Comparison of ENCODE assay signal across 1 cellular context in the genomic region with DNA sequence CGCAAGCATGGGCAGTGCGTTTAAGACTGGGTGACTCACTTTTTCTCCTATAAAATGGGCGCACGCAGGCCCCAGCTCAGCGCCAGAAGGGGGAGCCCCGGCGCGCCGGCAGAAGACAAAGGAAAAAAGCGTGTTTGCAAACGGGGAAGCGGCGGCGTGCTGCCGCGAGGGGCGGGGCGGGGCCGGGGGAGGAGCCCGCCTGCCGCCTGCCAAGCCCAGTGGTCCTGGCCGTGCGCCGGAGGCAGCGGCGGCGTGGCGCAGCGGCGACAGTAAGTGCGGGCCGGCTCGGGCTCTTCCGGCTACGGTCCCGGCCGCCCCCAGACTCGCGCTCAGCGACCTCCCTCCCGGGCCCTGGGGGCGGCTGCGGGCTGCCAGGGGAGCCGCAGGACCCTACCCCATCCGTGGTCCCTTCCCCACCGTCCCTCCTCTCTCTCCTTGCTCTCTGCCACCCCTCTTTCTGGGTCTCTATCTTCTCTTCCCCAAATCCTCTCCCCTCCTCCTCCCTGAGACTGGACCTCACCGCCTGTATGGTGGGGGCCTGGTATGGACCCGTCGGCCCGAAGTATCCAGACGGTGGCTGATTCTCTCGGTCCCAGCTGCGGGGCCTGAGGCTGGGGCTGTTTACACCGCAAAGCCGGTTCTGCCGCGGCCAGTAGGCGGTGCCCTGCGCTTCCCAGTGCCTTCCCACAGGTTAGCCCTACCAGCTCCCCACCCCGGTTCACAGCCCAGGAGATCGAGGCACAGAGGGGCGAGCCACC.
TF ChIP-seq lines count a peak whose summit lies in the region.

A gene (plus strand): TSS at position 218 of the 758 bp plus-strand sequence. CDS start 51 bp downstream, at position 269.

TF ChIP-seq in K562, 482 proteins besides CTCF, POLR2A, EP300 and RAD21 (continued from another document and continues in another):
- TF ChIP-seq, protein P1, sequence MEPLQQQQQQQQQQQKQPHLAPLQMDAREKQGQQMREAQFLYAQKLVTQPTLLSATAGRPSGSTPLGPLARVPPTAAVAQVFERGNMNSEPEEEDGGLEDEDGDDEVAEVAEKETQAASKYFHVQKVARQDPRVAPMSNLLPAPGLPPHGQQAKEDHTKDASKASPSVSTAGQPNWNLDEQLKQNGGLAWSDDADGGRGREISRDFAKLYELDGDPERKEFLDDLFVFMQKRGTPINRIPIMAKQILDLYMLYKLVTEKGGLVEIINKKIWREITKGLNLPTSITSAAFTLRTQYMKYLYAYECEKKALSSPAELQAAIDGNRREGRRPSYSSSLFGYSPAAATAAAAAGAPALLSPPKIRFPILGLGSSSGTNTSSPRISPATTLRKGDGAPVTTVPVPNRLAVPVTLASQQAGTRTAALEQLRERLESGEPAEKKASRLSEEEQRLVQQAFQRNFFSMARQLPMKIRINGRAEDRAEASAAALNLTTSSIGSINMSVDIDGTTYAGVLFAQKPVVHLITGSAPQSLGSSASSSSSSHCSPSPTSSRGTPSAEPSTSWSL (CRISPR knock-in tag; IDR thresholded peaks at IDR 0.05; ENCODE audit: borderline replicate concordance) = no peak
- TF ChIP-seq LEF1 (IDR thresholded peaks at IDR 0.05) (no peak), SRF (CRISPR knock-in tag; IDR thresholded peaks at IDR 0.05) (0 out of 4 replicates have a peak, but pooled peaks of 1 of the 2 experiments have one; percentile 19), ZNF586 (CRISPR knock-in tag; conservative IDR thresholded peaks at IDR 0.05) (no peak), KDM4B (IDR thresholded peaks at IDR 0.05; ENCODE audit: borderline replicate concordance in 2 of 2, low read depth in 1 of 2) (0 out of 4 replicates have a peak, but pooled peaks of 1 of the 2 experiments have one; percentile 14), ZNF780A (CRISPR knock-in tag; IDR thresholded peaks at IDR 0.05) (no peak), CHD4 (IDR thresholded peaks at IDR 0.05; ENCODE audit: insufficient read depth, insufficient replicate concordance, low read depth, low read length, poor library complexity, severe bottlenecking) (peak; percentile 11), PTTG1 (tag; IDR thresholded peaks at IDR 0.05; ENCODE audit: low read depth) (no peak), POLR2G (IDR thresholded peaks at IDR 0.05; ENCODE audit: low read depth, low read length) (peak; percentile 91), SIN3A (IDR thresholded peaks at IDR 0.05; ENCODE audit: borderline replicate concordance in 2 of 2, control insufficient read depth in 1 of 2, low read depth in 2 of 2, low read length in 2 of 2) (peak; percentile 55 to 88; a peak in 3 of 4 replicates), ZNF311 (CRISPR knock-in tag; IDR thresholded peaks at IDR 0.05) (no peak), MTA1 (IDR thresholded peaks at IDR 0.05; ENCODE audit: borderline replicate concordance) (0 out of 2 replicates have a peak, but pooled peaks have one; percentile 13), FOXP1 (CRISPR knock-in tag; IDR thresholded peaks at IDR 0.05) (0 out of 2 replicates have a peak, but pooled peaks have one; percentile 13), ELF1 (tag; IDR thresholded peaks at IDR 0.05) (peak; percentile 77), MYC (IDR thresholded peaks at IDR 0.05; ENCODE audit: low read depth, low read length) (peak; percentile 91), MYC (CRISPR knock-in tag; IDR thresholded peaks at IDR 0.05; ENCODE audit: borderline replicate concordance, low read depth) (peak; percentile 48; the same call in 1 of the 2 replicates), JUND (IDR thresholded peaks at IDR 0.05; ENCODE audit: borderline replicate concordance, low read depth, low read length) (peak; percentile 61), JUND (tag; IDR thresholded peaks at IDR 0.05; ENCODE audit: borderline replicate concordance, low read depth, low read length) (peak; percentile 21; the same call in 1 of the 3 replicates), FIP1L1 (IDR thresholded peaks at IDR 0.05; ENCODE audit: low read depth, low read length, poor library complexity, severe bottlenecking) (peak; percentile 20), HCFC1 (IDR thresholded peaks at IDR 0.05; ENCODE audit: low read depth, low read length) (peak; percentile 44; the same call in 1 of the 2 replicates), YY1 (IDR thresholded peaks at IDR 0.05; ENCODE audit: borderline replicate concordance in 1 of 3, control insufficient read depth in 1 of 3, extremely low read depth in 1 of 3, insufficient read depth in 3 of 3, insufficient read length in 1 of 3, insufficient replicate concordance in 2 of 3, low read depth in 1 of 3, low read length in 2 of 3) (peak in 2 of 3 experiments; percentile 58 to 68), LARP7 (IDR thresholded peaks at IDR 0.05) (peak; percentile 19; the same call in 1 of the 2 replicates), MED1 (CRISPR knock-in tag; IDR thresholded peaks at IDR 0.05; ENCODE audit: borderline replicate concordance) (no peak), RNF2 (IDR thresholded peaks at IDR 0.05) (no peak), CXXC5 (CRISPR knock-in tag; IDR thresholded peaks at IDR 0.05) (peak; percentile 81), FOXK1 (CRISPR knock-in tag; IDR thresholded peaks at IDR 0.05; ENCODE audit: borderline replicate concordance) (peak; percentile 98), ZSCAN32 (CRISPR knock-in tag; IDR thresholded peaks at IDR 0.05) (no peak), NR1H2 (CRISPR knock-in tag; IDR thresholded peaks at IDR 0.05) (no peak), ZNF507 (tag; conservative IDR thresholded peaks at IDR 0.05) (no peak), SMAD4 (CRISPR knock-in tag; conservative IDR thresholded peaks at IDR 0.05) (peak; percentile 75), MIER1 (IDR thresholded peaks at IDR 0.05; ENCODE audit: low read depth) (no peak; the same call in 1 of the 2 replicates), RUNX1 (IDR thresholded peaks at IDR 0.05; ENCODE audit: low read depth) (no peak)
- TF ChIP-seq, protein P2, sequence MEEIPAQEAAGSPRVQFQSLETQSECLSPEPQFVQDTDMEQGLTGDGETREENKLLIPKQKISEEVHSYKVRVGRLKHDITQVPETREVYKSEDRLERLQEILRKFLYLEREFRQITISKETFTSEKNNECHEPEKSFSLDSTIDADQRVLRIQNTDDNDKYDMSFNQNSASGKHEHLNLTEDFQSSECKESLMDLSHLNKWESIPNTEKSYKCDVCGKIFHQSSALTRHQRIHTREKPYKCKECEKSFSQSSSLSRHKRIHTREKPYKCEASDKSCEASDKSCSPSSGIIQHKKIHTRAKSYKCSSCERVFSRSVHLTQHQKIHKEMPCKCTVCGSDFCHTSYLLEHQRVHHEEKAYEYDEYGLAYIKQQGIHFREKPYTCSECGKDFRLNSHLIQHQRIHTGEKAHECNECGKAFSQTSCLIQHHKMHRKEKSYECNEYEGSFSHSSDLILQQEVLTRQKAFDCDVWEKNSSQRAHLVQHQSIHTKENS (CRISPR knock-in tag; IDR thresholded peaks at IDR 0.05) = no peak
- TF ChIP-seq, protein P3, sequence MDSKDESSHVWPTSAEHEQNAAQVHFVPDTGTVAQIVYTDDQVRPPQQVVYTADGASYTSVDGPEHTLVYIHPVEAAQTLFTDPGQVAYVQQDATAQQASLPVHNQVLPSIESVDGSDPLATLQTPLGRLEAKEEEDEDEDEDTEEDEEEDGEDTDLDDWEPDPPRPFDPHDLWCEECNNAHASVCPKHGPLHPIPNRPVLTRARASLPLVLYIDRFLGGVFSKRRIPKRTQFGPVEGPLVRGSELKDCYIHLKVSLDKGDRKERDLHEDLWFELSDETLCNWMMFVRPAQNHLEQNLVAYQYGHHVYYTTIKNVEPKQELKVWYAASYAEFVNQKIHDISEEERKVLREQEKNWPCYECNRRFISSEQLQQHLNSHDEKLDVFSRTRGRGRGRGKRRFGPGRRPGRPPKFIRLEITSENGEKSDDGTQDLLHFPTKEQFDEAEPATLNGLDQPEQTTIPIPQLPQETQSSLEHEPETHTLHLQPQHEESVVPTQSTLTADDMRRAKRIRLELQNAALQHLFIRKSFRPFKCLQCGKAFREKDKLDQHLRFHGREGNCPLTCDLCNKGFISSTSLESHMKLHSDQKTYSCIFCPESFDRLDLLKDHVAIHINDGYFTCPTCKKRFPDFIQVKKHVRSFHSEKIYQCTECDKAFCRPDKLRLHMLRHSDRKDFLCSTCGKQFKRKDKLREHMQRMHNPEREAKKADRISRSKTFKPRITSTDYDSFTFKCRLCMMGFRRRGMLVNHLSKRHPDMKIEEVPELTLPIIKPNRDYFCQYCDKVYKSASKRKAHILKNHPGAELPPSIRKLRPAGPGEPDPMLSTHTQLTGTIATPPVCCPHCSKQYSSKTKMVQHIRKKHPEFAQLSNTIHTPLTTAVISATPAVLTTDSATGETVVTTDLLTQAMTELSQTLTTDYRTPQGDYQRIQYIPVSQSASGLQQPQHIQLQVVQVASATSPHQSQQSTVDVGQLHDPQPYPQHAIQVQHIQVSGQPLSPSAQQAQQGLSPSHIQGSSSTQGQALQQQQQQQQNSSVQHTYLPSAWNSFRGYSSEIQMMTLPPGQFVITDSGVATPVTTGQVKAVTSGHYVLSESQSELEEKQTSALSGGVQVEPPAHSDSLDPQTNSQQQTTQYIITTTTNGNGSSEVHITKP (IDR thresholded peaks at IDR 0.05; ENCODE audit: partially characterized antibody) = peak; percentile 43
- TF ChIP-seq, protein P4, sequence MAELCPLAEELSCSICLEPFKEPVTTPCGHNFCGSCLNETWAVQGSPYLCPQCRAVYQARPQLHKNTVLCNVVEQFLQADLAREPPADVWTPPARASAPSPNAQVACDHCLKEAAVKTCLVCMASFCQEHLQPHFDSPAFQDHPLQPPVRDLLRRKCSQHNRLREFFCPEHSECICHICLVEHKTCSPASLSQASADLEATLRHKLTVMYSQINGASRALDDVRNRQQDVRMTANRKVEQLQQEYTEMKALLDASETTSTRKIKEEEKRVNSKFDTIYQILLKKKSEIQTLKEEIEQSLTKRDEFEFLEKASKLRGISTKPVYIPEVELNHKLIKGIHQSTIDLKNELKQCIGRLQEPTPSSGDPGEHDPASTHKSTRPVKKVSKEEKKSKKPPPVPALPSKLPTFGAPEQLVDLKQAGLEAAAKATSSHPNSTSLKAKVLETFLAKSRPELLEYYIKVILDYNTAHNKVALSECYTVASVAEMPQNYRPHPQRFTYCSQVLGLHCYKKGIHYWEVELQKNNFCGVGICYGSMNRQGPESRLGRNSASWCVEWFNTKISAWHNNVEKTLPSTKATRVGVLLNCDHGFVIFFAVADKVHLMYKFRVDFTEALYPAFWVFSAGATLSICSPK (IDR thresholded peaks at IDR 0.05; ENCODE audit: borderline replicate concordance) = no peak
- TF ChIP-seq, protein P5, sequence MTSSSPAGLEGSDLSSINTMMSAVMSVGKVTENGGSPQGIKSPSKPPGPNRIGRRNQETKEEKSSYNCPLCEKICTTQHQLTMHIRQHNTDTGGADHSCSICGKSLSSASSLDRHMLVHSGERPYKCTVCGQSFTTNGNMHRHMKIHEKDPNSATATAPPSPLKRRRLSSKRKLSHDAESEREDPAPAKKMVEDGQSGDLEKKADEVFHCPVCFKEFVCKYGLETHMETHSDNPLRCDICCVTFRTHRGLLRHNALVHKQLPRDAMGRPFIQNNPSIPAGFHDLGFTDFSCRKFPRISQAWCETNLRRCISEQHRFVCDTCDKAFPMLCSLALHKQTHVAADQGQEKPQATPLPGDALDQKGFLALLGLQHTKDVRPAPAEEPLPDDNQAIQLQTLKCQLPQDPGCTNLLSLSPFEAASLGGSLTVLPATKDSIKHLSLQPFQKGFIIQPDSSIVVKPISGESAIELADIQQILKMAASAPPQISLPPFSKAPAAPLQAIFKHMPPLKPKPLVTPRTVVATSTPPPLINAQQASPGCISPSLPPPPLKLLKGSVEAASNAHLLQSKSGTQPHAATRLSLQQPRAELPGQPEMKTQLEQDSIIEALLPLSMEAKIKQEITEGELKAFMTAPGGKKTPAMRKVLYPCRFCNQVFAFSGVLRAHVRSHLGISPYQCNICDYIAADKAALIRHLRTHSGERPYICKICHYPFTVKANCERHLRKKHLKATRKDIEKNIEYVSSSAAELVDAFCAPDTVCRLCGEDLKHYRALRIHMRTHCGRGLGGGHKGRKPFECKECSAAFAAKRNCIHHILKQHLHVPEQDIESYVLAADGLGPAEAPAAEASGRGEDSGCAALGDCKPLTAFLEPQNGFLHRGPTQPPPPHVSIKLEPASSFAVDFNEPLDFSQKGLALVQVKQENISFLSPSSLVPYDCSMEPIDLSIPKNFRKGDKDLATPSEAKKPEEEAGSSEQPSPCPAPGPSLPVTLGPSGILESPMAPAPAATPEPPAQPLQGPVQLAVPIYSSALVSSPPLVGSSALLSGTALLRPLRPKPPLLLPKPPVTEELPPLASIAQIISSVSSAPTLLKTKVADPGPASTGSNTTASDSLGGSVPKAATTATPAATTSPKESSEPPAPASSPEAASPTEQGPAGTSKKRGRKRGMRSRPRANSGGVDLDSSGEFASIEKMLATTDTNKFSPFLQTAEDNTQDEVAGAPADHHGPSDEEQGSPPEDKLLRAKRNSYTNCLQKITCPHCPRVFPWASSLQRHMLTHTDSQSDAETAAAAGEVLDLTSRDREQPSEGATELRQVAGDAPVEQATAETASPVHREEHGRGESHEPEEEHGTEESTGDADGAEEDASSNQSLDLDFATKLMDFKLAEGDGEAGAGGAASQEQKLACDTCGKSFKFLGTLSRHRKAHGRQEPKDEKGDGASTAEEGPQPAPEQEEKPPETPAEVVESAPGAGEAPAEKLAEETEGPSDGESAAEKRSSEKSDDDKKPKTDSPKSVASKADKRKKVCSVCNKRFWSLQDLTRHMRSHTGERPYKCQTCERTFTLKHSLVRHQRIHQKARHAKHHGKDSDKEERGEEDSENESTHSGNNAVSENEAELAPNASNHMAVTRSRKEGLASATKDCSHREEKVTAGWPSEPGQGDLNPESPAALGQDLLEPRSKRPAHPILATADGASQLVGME (CRISPR knock-in tag; IDR thresholded peaks at IDR 0.05) = peak; percentile 32; the same call in 1 of the 2 replicates
- TF ChIP-seq, protein P6, sequence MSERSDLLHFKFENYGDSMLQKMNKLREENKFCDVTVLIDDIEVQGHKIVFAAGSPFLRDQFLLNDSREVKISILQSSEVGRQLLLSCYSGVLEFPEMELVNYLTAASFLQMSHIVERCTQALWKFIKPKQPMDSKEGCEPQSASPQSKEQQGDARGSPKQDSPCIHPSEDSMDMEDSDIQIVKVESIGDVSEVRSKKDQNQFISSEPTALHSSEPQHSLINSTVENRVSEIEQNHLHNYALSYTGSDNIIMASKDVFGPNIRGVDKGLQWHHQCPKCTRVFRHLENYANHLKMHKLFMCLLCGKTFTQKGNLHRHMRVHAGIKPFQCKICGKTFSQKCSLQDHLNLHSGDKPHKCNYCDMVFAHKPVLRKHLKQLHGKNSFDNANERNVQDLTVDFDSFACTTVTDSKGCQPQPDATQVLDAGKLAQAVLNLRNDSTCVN (CRISPR knock-in tag; IDR thresholded peaks at IDR 0.05) = peak; percentile 91; the same call in 1 of the 2 replicates
- TF ChIP-seq, protein P7, sequence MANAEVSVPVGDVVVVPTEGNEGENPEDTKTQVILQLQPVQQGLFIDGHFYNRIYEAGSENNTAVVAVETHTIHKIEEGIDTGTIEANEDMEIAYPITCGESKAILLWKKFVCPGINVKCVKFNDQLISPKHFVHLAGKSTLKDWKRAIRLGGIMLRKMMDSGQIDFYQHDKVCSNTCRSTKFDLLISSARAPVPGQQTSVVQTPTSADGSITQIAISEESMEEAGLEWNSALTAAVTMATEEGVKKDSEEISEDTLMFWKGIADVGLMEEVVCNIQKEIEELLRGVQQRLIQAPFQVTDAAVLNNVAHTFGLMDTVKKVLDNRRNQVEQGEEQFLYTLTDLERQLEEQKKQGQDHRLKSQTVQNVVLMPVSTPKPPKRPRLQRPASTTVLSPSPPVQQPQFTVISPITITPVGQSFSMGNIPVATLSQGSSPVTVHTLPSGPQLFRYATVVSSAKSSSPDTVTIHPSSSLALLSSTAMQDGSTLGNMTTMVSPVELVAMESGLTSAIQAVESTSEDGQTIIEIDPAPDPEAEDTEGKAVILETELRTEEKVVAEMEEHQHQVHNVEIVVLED (CRISPR knock-in tag; IDR thresholded peaks at IDR 0.05) = peak; percentile 53
